In the genomic region with DNA sequence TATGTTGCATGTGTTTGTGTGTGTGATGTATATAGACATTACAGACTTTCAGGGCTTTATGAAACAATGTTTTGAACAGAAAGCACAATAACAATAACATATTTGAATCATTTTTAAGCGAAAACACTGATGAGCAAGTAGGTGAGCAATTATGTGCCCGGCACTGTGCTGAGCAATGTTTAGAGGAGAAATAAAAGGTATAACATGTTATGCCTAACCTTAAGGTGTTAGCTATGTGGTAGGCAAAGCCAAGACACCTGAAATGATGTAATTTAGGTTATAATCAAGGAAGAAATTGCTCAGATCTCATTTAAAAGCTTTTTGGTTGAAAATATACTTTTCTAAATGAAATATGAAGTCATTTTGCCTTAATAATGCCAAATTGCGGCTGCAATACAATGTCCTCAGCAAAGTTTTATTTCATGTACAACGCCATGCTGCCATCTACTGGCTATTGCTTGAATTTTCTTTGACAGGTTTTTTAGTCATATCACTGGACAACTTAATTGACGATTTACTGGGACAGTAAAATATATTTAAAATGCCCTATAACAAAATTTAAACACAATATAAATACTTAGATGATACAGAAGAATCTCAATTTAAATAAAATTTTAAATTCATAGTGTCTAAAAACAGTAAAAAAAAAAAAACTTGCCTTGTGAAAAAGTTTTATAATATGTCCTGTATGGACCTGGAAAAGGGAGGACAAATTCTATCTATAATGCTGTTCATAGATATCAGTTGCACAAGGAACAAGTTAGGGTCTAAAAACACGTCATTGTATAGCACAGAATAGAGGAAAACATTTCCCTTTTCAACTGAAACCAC, we compare ENCODE assay signal across 8 cellular contexts.
A peak's percentile ranks its signal among the peaks of the same experiment; 100 is the strongest.
DNase-seq lines count a peak whose midpoint lies in the region; ATAC-seq and TF ChIP-seq lines count a peak whose summit lies in the region.

No MANE protein-coding gene starts in this region.

- DNase-seq in stimulated activated CD4-positive, alpha-beta T cell treated with anti-CD3 and anti-CD28 coated beads, Interleukin-15, amount 100 ng/mL, for 24 hours = peak; percentile 47
- no peak for DNase-seq in stimulated activated CD4-positive, alpha-beta T cell treated with anti-CD3 and anti-CD28 coated beads, Interleukin-4, amount 100 ng/mL, for 1 hour
- DNase-seq in HEK293T (ENCODE audit: extremely low spot score) (peak; percentile 35), NCI-H1417 treated with DMSO at 0.1 percent for 48 hours (lab: John Stamatoyannopoulos, UW) (peak; percentile 11), foreskin fibroblast (peak; percentile 40 to 82), prostate gland (ENCODE audit: low spot score) (peak; percentile 46), aorta (no peak)
- peak; percentile 13 to 17 for DNase-seq in activated CD4-positive, alpha-beta T cell treated with anti-CD3 and anti-CD28 coated beads, Interleukin-2, amount 50 U/mL, for 4 hours

- intact Hi-C loops in prostate gland (cut with DNase I) = loop anchor here (2.0 to 10.0 kb wide), 2 partner anchors 202 to 532 kb away; no protein-coding TSS in a partner anchor
- intact Hi-C loops in aorta (cut with DNase I) = loop anchor here (2.0 to 10.0 kb wide), 3 partner anchors 200 to 542 kb away; no protein-coding TSS in a partner anchor

- no peaks in the 10 kb centered on the region for H3K36me3 ChIP-seq in prostate gland
- H3K36me3 ChIP-seq in aorta (ENCODE audit: control insufficient read depth in 1 of 2, insufficient read depth in 2 of 2, low read length in 1 of 2) = no peaks in the 10 kb centered on the region

- H3K4me1 ChIP-seq in prostate gland (replicated peaks) (peaks cover 5% of the 10 kb centered on the region), aorta (ENCODE audit: control insufficient read depth in 1 of 2, insufficient read depth in 2 of 2, low read length in 2 of 2) (no peaks in the 10 kb centered on the region)

- CTCF ChIA-PET in HEK293T (lab: Yijun Ruan, JAX) = interaction anchor here (0.8 to 2.0 kb wide), 3 partner anchors 12 to 203 kb away, joined by 3 to 12 read pairs (median 4); no protein-coding TSS in a partner anchor

- H3K4me3 ChIP-seq in foreskin fibroblast (ENCODE audit: low read depth in 1 of 2, low read length in 2 of 2) = no peak overlapping the region
- no peak overlapping the region for H3K4me3 ChIP-seq in prostate gland
- H3K4me3 ChIP-seq in aorta (ENCODE audit: low read length in 2 of 2) = no peak overlapping the region

- no peaks in the 10 kb centered on the region for H3K27me3 ChIP-seq in prostate gland (replicated peaks; ENCODE audit: insufficient read depth)
- H3K27me3 ChIP-seq in aorta (ENCODE audit: control insufficient read depth in 1 of 2, insufficient read depth in 2 of 2, low read length in 1 of 2) = no peaks in the 10 kb centered on the region

- TF ChIP-seq CTCF in foreskin fibroblast (IDR thresholded peaks at IDR 0.05; ENCODE audit: low read depth, low read length) (peak; percentile 62), prostate gland (IDR thresholded peaks at IDR 0.05) (peak; percentile 26 to 85 (median 78))

- POLR2A ChIA-PET in HEK293T (lab: Yijun Ruan, JAX) = no interaction called here

- WGBS in prostate gland = 18% methylated on average over 6 of the region's 6 CpGs
- WGBS in aorta, 2 donors = 17% methylated on average over 6 of the region's 6 CpGs

- H3K9me3 ChIP-seq in prostate gland (no peaks in the 10 kb centered on the region), aorta (ENCODE audit: control insufficient read depth, low read length) (no peaks in the 10 kb centered on the region)

- ATAC-seq in aorta (ENCODE audit: low FRiP score) = no peak

- no peak for TF ChIP-seq POLR2A in prostate gland (IDR thresholded peaks at IDR 0.05)

- H3K27ac ChIP-seq in prostate gland (no peak overlapping the region), aorta (ENCODE audit: low read depth in 1 of 2, low read length in 2 of 2) (no peak overlapping the region)

TF ChIP-seq in HEK293T, 16 proteins besides CTCF, POLR2A, EP300 and RAD21:
- no peak for TF ChIP-seq FOXM1 (IDR thresholded peaks at IDR 0.05; ENCODE audit: borderline replicate concordance)
- TF ChIP-seq, protein P1, sequence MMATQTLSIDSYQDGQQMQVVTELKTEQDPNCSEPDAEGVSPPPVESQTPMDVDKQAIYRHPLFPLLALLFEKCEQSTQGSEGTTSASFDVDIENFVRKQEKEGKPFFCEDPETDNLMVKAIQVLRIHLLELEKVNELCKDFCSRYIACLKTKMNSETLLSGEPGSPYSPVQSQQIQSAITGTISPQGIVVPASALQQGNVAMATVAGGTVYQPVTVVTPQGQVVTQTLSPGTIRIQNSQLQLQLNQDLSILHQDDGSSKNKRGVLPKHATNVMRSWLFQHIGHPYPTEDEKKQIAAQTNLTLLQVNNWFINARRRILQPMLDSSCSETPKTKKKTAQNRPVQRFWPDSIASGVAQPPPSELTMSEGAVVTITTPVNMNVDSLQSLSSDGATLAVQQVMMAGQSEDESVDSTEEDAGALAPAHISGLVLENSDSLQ (IDR thresholded peaks at IDR 0.05) = peak; percentile 67
TF ChIP-seq in HEK293T: peak in this region for 1.

Comparison
In these comparisons a context has a peak if more than half of its experiments do, and no peak if none do; other contexts are left out.
1. DNase-seq: peak in stimulated activated CD4-positive, alpha-beta T cell treated with anti-CD3 and anti-CD28 coated beads, Interleukin-15, amount 100 ng/mL, for 24 hours (single experiment), HEK293T (single experiment), NCI-H1417 treated with DMSO at 0.1 percent for 48 hours (single experiment), activated CD4-positive, alpha-beta T cell treated with anti-CD3 and anti-CD28 coated beads, Interleukin-2, amount 50 U/mL, for 4 hours (2 of 2), foreskin fibroblast (2 of 2) and prostate gland (single experiment); none in stimulated activated CD4-positive, alpha-beta T cell treated with anti-CD3 and anti-CD28 coated beads, Interleukin-4, amount 100 ng/mL, for 1 hour (single experiment) and aorta (0 of 2).